8 cellular contexts compared by ENCODE assay signal in the genomic region with DNA sequence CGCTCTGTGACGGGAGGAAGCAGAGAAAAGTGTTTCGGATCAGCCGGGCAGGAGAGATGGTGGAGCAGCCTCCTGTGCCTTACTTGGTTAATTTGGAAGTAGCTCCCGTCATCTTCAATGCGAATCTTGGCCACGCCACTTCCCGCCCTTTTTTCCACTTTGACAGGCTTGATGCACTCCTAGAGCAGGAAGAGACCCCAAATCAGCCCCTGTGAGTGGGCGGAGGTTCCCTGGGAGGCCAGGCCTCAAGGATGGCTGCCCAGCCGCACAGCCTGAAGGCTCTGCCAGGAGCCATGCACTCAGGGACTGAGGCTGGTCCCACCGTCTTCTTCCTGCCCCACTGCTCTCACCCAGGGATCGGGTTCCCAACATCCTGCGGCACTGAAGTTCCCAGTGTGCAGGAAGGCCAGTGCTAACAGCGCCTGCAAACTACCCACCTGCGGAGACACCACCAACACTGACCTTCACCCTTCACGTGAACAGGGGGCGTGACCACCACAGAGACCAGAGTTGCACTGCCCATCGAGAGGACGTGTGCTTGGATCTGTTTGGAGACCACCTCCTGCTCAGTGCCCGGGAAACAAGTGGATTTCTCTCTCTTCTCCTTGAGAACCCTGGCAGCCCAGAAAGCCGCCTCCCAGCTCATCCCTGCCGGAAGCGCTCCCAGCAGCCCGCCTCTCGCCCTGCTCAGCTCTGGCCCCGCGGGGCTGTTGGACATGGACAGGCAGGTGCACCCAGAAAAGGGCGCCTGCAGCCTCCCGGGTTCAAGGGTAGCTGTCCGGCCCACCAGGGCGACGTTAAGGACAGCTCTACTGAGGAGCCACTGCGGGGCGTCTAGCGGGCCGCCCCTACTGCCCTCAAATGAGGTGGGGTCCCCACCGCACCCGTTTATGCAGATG. TPM values are rescaled to one million over a fixed set of nuclear protein-coding genes. Genes with fewer than 3 reads are reported as not detected.
A peak's percentile ranks its signal among the peaks of the same experiment; 100 is the strongest.
DNase-seq lines count a peak whose midpoint lies in the region; FAIRE-seq and TF ChIP-seq lines count a peak whose summit lies in the region.

No MANE protein-coding gene starts in this region.

- TF ChIP-seq CTCF in cardiac fibroblast (IDR thresholded peaks at IDR 0.05; ENCODE audit: low read depth, low read length) (no peak), mesothelial cell of epicardium (IDR thresholded peaks at IDR 0.05; ENCODE audit: unreplicated experiment) (no peak)

- H3K4me3 Mint-ChIP-seq in IgD-negative memory B cell (peak overlapping the region; percentile 87 to 98 (median 91)), mesothelial cell of epicardium (peak overlapping the region; percentile 79)

- peak overlapping the region in 2 of 3 donors; percentile 70 to 76 for H3K27ac Mint-ChIP-seq in IgD-negative memory B cell
- H3K27ac Mint-ChIP-seq in mesothelial cell of epicardium, result no peak overlapping the region

- FAIRE-seq in urothelium cell line (lab: Jason Lieb, UNC), result no peak

- H3K36me3 Mint-ChIP-seq in IgD-negative memory B cell (peaks cover 4% of the 10 kb centered on the region), mesothelial cell of epicardium (peaks cover 10% of the 10 kb centered on the region)

- H3K4me3 ChIP-seq in cardiac fibroblast (replicated peaks in 1 of 2; ENCODE audit: low read depth in 2 of 2, low read length in 2 of 2), result peak overlapping the region; percentile 86 to 87

- no peaks in the 10 kb centered on the region for H3K27me3 Mint-ChIP-seq in IgD-negative memory B cell
- H3K27me3 Mint-ChIP-seq in mesothelial cell of epicardium (ENCODE audit: low read depth), result no peaks in the 10 kb centered on the region

- peak; percentile 24 for DNase-seq in 8988T
- DNase-seq in cardiac fibroblast (ENCODE audit: low read depth in 2 of 2), result no peak
- DNase-seq in mesothelial cell of epicardium (ENCODE audit: low spot score in 2 of 2, unreplicated experiment in 2 of 2), result no peak
- no peak for DNase-seq in foreskin melanocyte
- no peak for DNase-seq in NCI-H82 (lab: John Stamatoyannopoulos, UW)
- DNase-seq in SKM-1 (lab: John Stamatoyannopoulos, UW; ENCODE audit: unreplicated experiment), result no peak
- DNase-seq in urothelium cell line (ENCODE audit: low spot score), result no peak

- H3K9me3 Mint-ChIP-seq in IgD-negative memory B cell, result no peaks in the 10 kb centered on the region
- no peaks in the 10 kb centered on the region for H3K9me3 Mint-ChIP-seq in mesothelial cell of epicardium

- H3K4me1 Mint-ChIP-seq in IgD-negative memory B cell (peaks cover 9 to 17% (median 10%) of the 10 kb centered on the region in 3 donors), mesothelial cell of epicardium (peaks cover 9% of the 10 kb centered on the region)

RNA-seq across cellular contexts. Expression of gene CIAO3, which starts 1.0 kb away (rescaled TPM):
- 29.4 TPM for polyA plus RNA-seq in IgD-negative memory B cell
- 39.9 to 46.0 TPM (median 45.1 TPM) in 3 replicates for total RNA-seq in mesothelial cell of epicardium

RNA-seq across cellular contexts. Expression of gene HAGHL, which starts 12.9 kb away (rescaled TPM):
- 10.0 TPM for polyA plus RNA-seq in IgD-negative memory B cell
- total RNA-seq in mesothelial cell of epicardium, result 6.4 to 8.6 TPM (median 7.4 TPM) in 3 replicates

RNA-seq across cellular contexts. Expression of gene CCDC78, which starts 13.6 kb away (rescaled TPM):
- polyA plus RNA-seq in IgD-negative memory B cell, result 0.74 TPM
- total RNA-seq in mesothelial cell of epicardium, result 2.5 to 3.2 TPM (median 2.7 TPM) in 3 replicates

RNA-seq across cellular contexts. Expression of gene ANTKMT, which starts 18.9 kb away (rescaled TPM):
- polyA plus RNA-seq in IgD-negative memory B cell, result 84.7 TPM
- total RNA-seq in mesothelial cell of epicardium, result 26.2 to 33.8 TPM (median 27.5 TPM) in 3 replicates

RNA-seq across cellular contexts. Expression of gene MSLN, which starts 20.7 kb away (rescaled TPM):
- not detected for polyA plus RNA-seq in IgD-negative memory B cell
- 5.0 to 5.8 TPM (median 5.7 TPM) in 3 replicates for total RNA-seq in mesothelial cell of epicardium
